ENCODE assay signal across 28 cellular contexts in genomic region chr3:148126962-148127361, GRCh38.
"Had no signal": no experiment of that assay in that cellular context is flagged by ENCODE, and none has a peak within 500 bp of the region (broad histone marks: within the 10 kb centered on the region; RNA-seq: fewer than 3 reads in every experiment).

No MANE protein-coding gene starts in this region.

- H3K27me3 ChIP-seq: neutrophil, ovary, right lobe of liver, sigmoid colon, suprapubic skin, testis, tibial artery, transverse colon, upper lobe of right lung, uterus had no signal

- H3K36me3 ChIP-seq: neutrophil, ovary, right lobe of liver, sigmoid colon, suprapubic skin, tibial artery, transverse colon, upper lobe of right lung, uterus had no signal

- H3K9ac ChIP-seq: parathyroid adenoma had no signal

- H2AFZ ChIP-seq: parathyroid adenoma had no signal

- ATAC-seq: naive thymus-derived CD8-positive, alpha-beta T cell; natural killer cell treated with Interleukin-12 subunit alpha and Interleukin-12 subunit beta and Interleukin-15 and Interleukin-18, amount 100 ng/mL, for 72 hours; psoas muscle; right cardiac atrium; right lobe of liver; stimulated activated effector memory CD8-positive, alpha-beta T cell treated with anti-CD3 and anti-CD28 coated beads, Interleukin-12 subunit alpha, Interleukin-12 subunit beta, amount 100 ng/mL, for 72 hours; stimulated activated naive B cell treated with anti-CD40 and anti-IgM and Interleukin-4, amounts not matched to agents 10 μg/mL and 1 μg/mL and 100 μg/mL, for 72 hours; stimulated activated naive CD8-positive, alpha-beta T cell treated with anti-CD3 and anti-CD28 coated beads, Interleukin-15, amount 100 ng/mL, for 72 hours; stimulated activated naive CD8-positive, alpha-beta T cell treated with anti-CD3 and anti-CD28 coated beads, Interleukin-15, Interleukin-2, amounts not matched to agents 100 U/mL and 50 U/mL, for 24 hours; upper lobe of right lung had no signal

- H3K9me3 ChIP-seq: neutrophil, ovary, psoas muscle, right lobe of liver, sigmoid colon, testis, tibial artery, transverse colon, upper lobe of right lung, uterus had no signal

- H3K27ac ChIP-seq: neutrophil, ovary, parathyroid adenoma, psoas muscle, right lobe of liver, sigmoid colon, suprapubic skin, testis, tibial artery, transverse colon, upper lobe of right lung, uterus had no signal

- H3K4me1 ChIP-seq: parathyroid adenoma, psoas muscle, right lobe of liver, sigmoid colon, suprapubic skin, testis, tibial artery, transverse colon, upper lobe of right lung, uterus had no signal

- DNase-seq: naive thymus-derived CD8-positive, alpha-beta T cell; nephron progenitor cell; nucleus accumbens; ovary; posterior cingulate gyrus; psoas muscle; right cardiac atrium; right lobe of liver; sigmoid colon; small intestine; stimulated activated CD4-positive, alpha-beta T cell treated with anti-CD3 and anti-CD28 coated beads, Interleukin-15, amount 100 ng/mL, for 24 hours; stimulated activated CD4-positive, alpha-beta T cell treated with anti-CD3 and anti-CD28 coated beads, Interleukin-2, amount 100 ng/mL, for 24 hours; stimulated activated CD4-positive, alpha-beta T cell treated with anti-CD3 and anti-CD28 coated beads, Interleukin-2, amount 100 ng/mL, for 48 hours; stimulated activated CD4-positive, alpha-beta T cell treated with anti-CD3 and anti-CD28 coated beads, Interleukin-4, amount 100 ng/mL, for 24 hours; stimulated activated naive B cell treated with anti-CD40 and anti-IgM and Interleukin-4, amounts not matched to agents 10 μg/mL and 1 μg/mL and 100 μg/mL, for 72 hours; stimulated activated naive CD8-positive, alpha-beta T cell treated with anti-CD3 and anti-CD28 coated beads, Interleukin-15, amount 100 ng/mL, for 72 hours; stimulated activated naive CD8-positive, alpha-beta T cell treated with anti-CD3 and anti-CD28 coated beads, Interleukin-15, Interleukin-2, amounts not matched to agents 100 U/mL and 50 U/mL, for 24 hours; substantia nigra; testis; tibial artery; transverse colon; upper lobe of right lung; uterus had no signal

- H3K79me2 ChIP-seq: parathyroid adenoma had no signal

- H3K4me3 ChIP-seq: ovary, psoas muscle, right lobe of liver, sigmoid colon, suprapubic skin, testis, tibial artery, transverse colon, upper lobe of right lung, uterus had no signal
